7 cellular contexts compared by ENCODE assay signal in genomic region chr12:124454352-124454725, GRCh38.
DNase-seq lines count a peak whose midpoint lies in the region; ATAC-seq and TF ChIP-seq lines count a peak whose summit lies in the region.

No MANE protein-coding gene starts in this region.

- intact Hi-C loops in IMR-90 (cut with micrococcal nuclease): no loop called here
- intact Hi-C loops in activated T-helper 2 cell treated with anti-CD3 and anti-CD28 coated beads, Interferon-gamma antibody, Interleukin-2, Interleukin-4, amounts not matched to agents 10 μg/mL and 5 μg/mL and 100 μg/mL, durations not matched to agents 14 hours and 24 hours and 36 hours (cut with micrococcal nuclease): loop anchor here (10.0 kb wide), 1 partner anchor 60 kb away; no protein-coding TSS in a partner anchor

- H3K27me3 Mint-ChIP-seq in activated T-helper 2 cell treated with anti-CD3 and anti-CD28 coated beads, Interferon-gamma antibody, Interleukin-2, Interleukin-4, amounts not matched to agents 10 μg/mL and 5 μg/mL and 100 μg/mL, durations not matched to agents 14 hours and 24 hours and 36 hours (ENCODE audit: low read depth): no peaks in the 10 kb centered on the region
- no peaks in the 10 kb centered on the region for H3K27me3 Mint-ChIP-seq in stimulated activated memory B cell treated with anti-CD40 and anti-IgM and Interleukin-4, amounts not matched to agents 10 μg/mL and 1 μg/mL and 100 μg/mL, for 72 hours

- H3K27ac ChIP-seq in IMR-90 (ENCODE audit: insufficient read depth, low read length): no peak overlapping the region

- H2BK15ac ChIP-seq in IMR-90 (ENCODE audit: low read depth, low read length): no peak overlapping the region

- CTCF ChIA-PET in IMR-90 (lab: Yijun Ruan, JAX): no interaction called here

- WGBS in IMR-90 (ENCODE audit: extremely low coverage in 2 of 2, insufficient read length in 1 of 2), 2 experiments: 80% methylated on average over 1 of the region's 11 CpGs; no CpG with 5 or more reads in 1 of the 2 experiments

- 0 out of 2 replicates have a peak overlapping the region, but pooled peaks have one; percentile 25 for H3K14ac ChIP-seq in IMR-90 (replicated peaks; ENCODE audit: low read depth, low read length)

- no peak overlapping the region for H3K4me3 ChIP-seq in IMR-90 (ENCODE audit: insufficient read depth, low read depth, low read length)

- DNase-seq in IMR-90 (no peak), hepatic stellate cell (ENCODE audit: low spot score) (peak; percentile 60), NCI-H1105 (lab: John Stamatoyannopoulos, UW) (no peak), NCI-H146 treated with DMSO at 0.1 percent for 48 hours (lab: John Stamatoyannopoulos, UW; ENCODE audit: unreplicated experiment) (no peak)
- DNase-seq in activated T-helper 2 cell treated with anti-CD3 and anti-CD28 coated beads, Interferon-gamma antibody, Interleukin-2, Interleukin-4, amounts not matched to agents 10 μg/mL and 5 μg/mL and 100 μg/mL, durations not matched to agents 14 hours and 24 hours and 36 hours (ENCODE audit: low spot score): no peak
- DNase-seq in activated CD8-positive, alpha-beta memory T cell treated with anti-CD3 and anti-CD28 coated beads for 24 hours: no peak

- H4K20me1 ChIP-seq in IMR-90 (ENCODE audit: insufficient read depth, low read length): peaks cover 50% of the 10 kb centered on the region

- TF ChIP-seq CTCF in IMR-90 (conservative IDR thresholded peaks at IDR 0.05; ENCODE audit: low read depth, low read length): no peak

- H3K9me3 ChIP-seq in IMR-90 (ENCODE audit: control insufficient read depth, insufficient read depth, low read length): no peaks in the 10 kb centered on the region

- H3K4me3 Mint-ChIP-seq in activated T-helper 2 cell treated with anti-CD3 and anti-CD28 coated beads, Interferon-gamma antibody, Interleukin-2, Interleukin-4, amounts not matched to agents 10 μg/mL and 5 μg/mL and 100 μg/mL, durations not matched to agents 14 hours and 24 hours and 36 hours (ENCODE audit: low read depth): peak overlapping the region; percentile 51
- H3K4me3 Mint-ChIP-seq in stimulated activated memory B cell treated with anti-CD40 and anti-IgM and Interleukin-4, amounts not matched to agents 10 μg/mL and 1 μg/mL and 100 μg/mL, for 72 hours: peak overlapping the region; percentile 63

- H2BK120ac ChIP-seq in IMR-90 (ENCODE audit: low read depth, low read length): 0 out of 2 replicates have a peak overlapping the region, but pooled peaks have one; percentile 11

- no peak overlapping the region for H4K5ac ChIP-seq in IMR-90 (ENCODE audit: low read depth, low read length)

- 0 out of 2 replicates have a peak overlapping the region, but pooled peaks have one; percentile 12 for H2BK20ac ChIP-seq in IMR-90 (ENCODE audit: low read depth, low read length)

- H3K4ac ChIP-seq in IMR-90 (ENCODE audit: low read depth, low read length): peak overlapping the region; percentile 64

- ATAC-seq in IMR-90 (ENCODE audit: low read depth): no peak
- no peak for ATAC-seq in stimulated activated memory B cell treated with anti-CD40 and anti-IgM and Interleukin-4, amounts not matched to agents 10 μg/mL and 1 μg/mL and 100 μg/mL, for 72 hours

- H3K18ac ChIP-seq in IMR-90 (ENCODE audit: low read depth, low read length): no peak overlapping the region

- peaks cover 35% of the 10 kb centered on the region for H3K36me3 ChIP-seq in IMR-90 (ENCODE audit: control insufficient read depth, insufficient read depth, low read length)

- H3K36me3 Mint-ChIP-seq in activated T-helper 2 cell treated with anti-CD3 and anti-CD28 coated beads, Interferon-gamma antibody, Interleukin-2, Interleukin-4, amounts not matched to agents 10 μg/mL and 5 μg/mL and 100 μg/mL, durations not matched to agents 14 hours and 24 hours and 36 hours (ENCODE audit: low read depth): peaks cover 38% of the 10 kb centered on the region
- peaks cover 27% of the 10 kb centered on the region for H3K36me3 Mint-ChIP-seq in stimulated activated memory B cell treated with anti-CD40 and anti-IgM and Interleukin-4, amounts not matched to agents 10 μg/mL and 1 μg/mL and 100 μg/mL, for 72 hours

- H3K4me1 Mint-ChIP-seq in activated T-helper 2 cell treated with anti-CD3 and anti-CD28 coated beads, Interferon-gamma antibody, Interleukin-2, Interleukin-4, amounts not matched to agents 10 μg/mL and 5 μg/mL and 100 μg/mL, durations not matched to agents 14 hours and 24 hours and 36 hours (ENCODE audit: low read depth): peaks cover 40% of the 10 kb centered on the region
- H3K4me1 Mint-ChIP-seq in stimulated activated memory B cell treated with anti-CD40 and anti-IgM and Interleukin-4, amounts not matched to agents 10 μg/mL and 1 μg/mL and 100 μg/mL, for 72 hours: peaks cover 76% of the 10 kb centered on the region

- no peak for TF ChIP-seq RAD21 in IMR-90 (IDR thresholded peaks at IDR 0.05; ENCODE audit: low read length)

- H3K4me1 ChIP-seq in IMR-90 (ENCODE audit: control insufficient read depth, insufficient read depth, low read length): peaks cover 18% of the 10 kb centered on the region

- H2AK5ac ChIP-seq in IMR-90 (ENCODE audit: low read depth, low read length): peak overlapping the region; percentile 66; the same call in 1 of the 2 replicates

- BruUV-seq in IMR-90 (replicated peaks; lab: Mats Ljungman, UMichigan): no TSS peak

- no peak overlapping the region for H2BK5ac ChIP-seq in IMR-90 (ENCODE audit: low read depth, low read length, poor library complexity, severe bottlenecking)

- no peak for TF ChIP-seq POLR2A in IMR-90 (IDR thresholded peaks at IDR 0.05; ENCODE audit: low read depth, low read length)

- no peaks in the 10 kb centered on the region for H3K27me3 ChIP-seq in IMR-90 (ENCODE audit: control insufficient read depth, insufficient read depth, low read length)

- no peak overlapping the region for H3K9ac ChIP-seq in IMR-90 (ENCODE audit: low read depth, low read length)

- POLR2A ChIA-PET in IMR-90 (lab: Charles Lee; ENCODE audit: unreplicated experiment): no interaction called here

- no peak overlapping the region for H3K56ac ChIP-seq in IMR-90 (ENCODE audit: extremely low read depth, insufficient read depth, low read length)

- no peak overlapping the region for H3K23ac ChIP-seq in IMR-90 (ENCODE audit: low read depth, low read length)

- in situ Hi-C loops in IMR-90 (cut with MboI; ENCODE audit: low sequenced_read_pairs): no loop called here

- H4K91ac ChIP-seq in IMR-90 (ENCODE audit: insufficient read depth, low read depth, low read length): no peak overlapping the region

- peaks cover 9% of the 10 kb centered on the region for H3K9me1 ChIP-seq in IMR-90 (ENCODE audit: insufficient read depth, low read length)

- no peak overlapping the region for H3K27ac Mint-ChIP-seq in activated T-helper 2 cell treated with anti-CD3 and anti-CD28 coated beads, Interferon-gamma antibody, Interleukin-2, Interleukin-4, amounts not matched to agents 10 μg/mL and 5 μg/mL and 100 μg/mL, durations not matched to agents 14 hours and 24 hours and 36 hours
- peak overlapping the region; percentile 81 for H3K27ac Mint-ChIP-seq in stimulated activated memory B cell treated with anti-CD40 and anti-IgM and Interleukin-4, amounts not matched to agents 10 μg/mL and 1 μg/mL and 100 μg/mL, for 72 hours

- H4K8ac ChIP-seq in IMR-90 (ENCODE audit: low read depth in 2 of 2, low read length in 2 of 2): no peak overlapping the region

- no peak overlapping the region for H2AFZ ChIP-seq in IMR-90 (replicated peaks; ENCODE audit: low read length, poor library complexity)

- no peaks in the 10 kb centered on the region for H3K9me3 Mint-ChIP-seq in activated T-helper 2 cell treated with anti-CD3 and anti-CD28 coated beads, Interferon-gamma antibody, Interleukin-2, Interleukin-4, amounts not matched to agents 10 μg/mL and 5 μg/mL and 100 μg/mL, durations not matched to agents 14 hours and 24 hours and 36 hours
- H3K9me3 Mint-ChIP-seq in stimulated activated memory B cell treated with anti-CD40 and anti-IgM and Interleukin-4, amounts not matched to agents 10 μg/mL and 1 μg/mL and 100 μg/mL, for 72 hours: no peaks in the 10 kb centered on the region

- dilution Hi-C loops in IMR-90 (cut with HindIII; ENCODE audit: low sequenced_read_pairs, unreplicated experiment): no loop called here

- H3K79me1 ChIP-seq in IMR-90 (ENCODE audit: low read depth in 1 of 2, low read length in 2 of 2): peaks cover 8 to 71% of the 10 kb centered on the region in 2 experiments

- H2AK9ac ChIP-seq in IMR-90 (replicated peaks; ENCODE audit: low read depth, low read length, poor library complexity): peak overlapping the region; percentile 69

- no peak overlapping the region for H3K4me2 ChIP-seq in IMR-90 (ENCODE audit: low read depth, low read length)

TF ChIP-seq in IMR-90, 13 proteins besides CTCF, POLR2A, EP300 and RAD21:
- TF ChIP-seq CEBPB (IDR thresholded peaks at IDR 0.05; ENCODE audit: low read depth, low read length): no peak
